In the genomic region with DNA sequence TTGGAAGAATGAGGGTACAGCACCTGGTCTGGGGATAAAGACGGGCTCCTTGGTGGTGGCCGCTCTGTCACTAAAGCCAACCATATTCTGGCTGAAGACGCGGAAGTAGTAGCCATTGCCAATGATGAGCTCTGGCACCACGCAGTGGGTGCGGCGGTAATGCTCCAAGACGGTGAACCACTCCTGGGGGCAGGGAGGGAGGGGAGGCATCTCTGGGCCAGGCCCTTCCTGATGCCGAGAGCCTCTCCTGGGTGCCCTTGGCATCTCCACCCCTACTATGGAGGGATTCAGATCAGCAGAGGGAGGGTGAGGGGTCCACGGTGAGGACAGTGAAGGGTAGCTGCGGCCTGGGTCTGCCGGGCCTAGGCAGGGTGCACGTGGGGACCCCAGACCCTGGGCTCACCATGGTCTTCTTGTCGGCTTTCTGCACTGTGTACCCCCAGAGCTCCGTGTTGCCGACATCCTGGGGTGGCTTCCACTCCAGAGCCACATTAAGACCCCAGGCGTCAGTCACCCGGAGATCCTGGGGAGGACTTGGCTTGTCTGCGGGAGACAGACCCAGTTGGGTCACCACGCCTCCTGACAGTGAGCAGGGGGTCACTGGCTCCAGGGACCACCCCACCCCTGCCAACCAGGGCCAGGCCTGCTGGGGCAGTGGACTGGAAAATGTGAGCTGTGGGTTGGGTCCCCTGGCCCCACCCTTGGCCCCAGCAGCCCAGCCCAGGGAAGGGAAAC, we compare ENCODE assay signal across 32 cellular contexts. TPM values are rescaled to one million over a fixed set of nuclear protein-coding genes. Genes with fewer than 3 reads are reported as not detected.
"Had no signal": no experiment of that assay in that cellular context is flagged by ENCODE, and none has a peak within 500 bp of the region (broad histone marks: within the 10 kb centered on the region; RNA-seq: fewer than 3 reads in every experiment).

No MANE protein-coding gene starts in this region.

- H3K4me1 ChIP-seq: adrenal gland, ascending aorta, right lobe of liver, thyroid gland, upper lobe of right lung had no signal

- H3K9me3 Mint-ChIP-seq: activated CD4-positive, alpha-beta memory T cell treated with anti-CD3 and anti-CD28 coated beads for 36 hours; activated CD4-positive, alpha-beta T cell treated with anti-CD3 and anti-CD28 coated beads, Interleukin-2, amount 10 ng/mL, durations not matched to agents 24 days and 14 days; activated naive CD4-positive, alpha-beta T cell treated with anti-CD3 and anti-CD28 coated beads for 36 hours; activated naive CD8-positive, alpha-beta T cell treated with anti-CD3 and anti-CD28 coated beads for 36 hours; activated T-helper 1 cell treated with anti-CD3 and anti-CD28 coated beads, Interleukin-12 subunit alpha, Interleukin-12 subunit beta, Interleukin-2, Interleukin-4 antibody, amounts not matched to agents 30 ng/mL and 10 ng/mL and 1 ng/mL, durations not matched to agents 14 hours and 24 hours and 36 hours; brain; endodermal cell; immature natural killer cell; mesothelial cell of epicardium; naive thymus-derived CD4-positive, alpha-beta T cell; stimulated activated naive CD8-positive, alpha-beta T cell treated with anti-CD3 and anti-CD28 coated beads, Interleukin-15, Interleukin-2, amounts not matched to agents 100 ng/mL and 50 ng/mL, for 24 hours had no signal

- ATAC-seq: esophagus mucosa, upper lobe of right lung had no signal

- H3K9me3 ChIP-seq: adrenal gland, ascending aorta, right lobe of liver, thyroid gland, upper lobe of right lung had no signal

- H3K4me1 Mint-ChIP-seq: activated CD4-positive, alpha-beta T cell treated with anti-CD3 and anti-CD28 coated beads, Interleukin-2, amount 10 ng/mL, durations not matched to agents 24 days and 14 days; activated naive CD8-positive, alpha-beta T cell treated with anti-CD3 and anti-CD28 coated beads for 36 hours; brain; endodermal cell; immature natural killer cell; mesothelial cell of epicardium; naive thymus-derived CD4-positive, alpha-beta T cell had no signal

- H3K27me3 ChIP-seq: adrenal gland, ascending aorta, right lobe of liver, thyroid gland, upper lobe of right lung had no signal

- H3K4me3 Mint-ChIP-seq: activated CD4-positive, alpha-beta memory T cell treated with anti-CD3 and anti-CD28 coated beads for 36 hours; activated CD4-positive, alpha-beta T cell treated with anti-CD3 and anti-CD28 coated beads, Interleukin-2, amount 10 ng/mL, durations not matched to agents 24 days and 14 days; activated naive CD4-positive, alpha-beta T cell treated with anti-CD3 and anti-CD28 coated beads for 36 hours; activated naive CD8-positive, alpha-beta T cell treated with anti-CD3 and anti-CD28 coated beads for 36 hours; activated T-helper 1 cell treated with anti-CD3 and anti-CD28 coated beads, Interleukin-12 subunit alpha, Interleukin-12 subunit beta, Interleukin-2, Interleukin-4 antibody, amounts not matched to agents 30 ng/mL and 10 ng/mL and 1 ng/mL, durations not matched to agents 14 hours and 24 hours and 36 hours; brain; endodermal cell; immature natural killer cell; mesothelial cell of epicardium; naive thymus-derived CD4-positive, alpha-beta T cell; stimulated activated naive CD8-positive, alpha-beta T cell treated with anti-CD3 and anti-CD28 coated beads, Interleukin-15, Interleukin-2, amounts not matched to agents 100 ng/mL and 50 ng/mL, for 24 hours had no signal

- H3K4me3 ChIP-seq: adrenal gland, ascending aorta, right lobe of liver, thyroid gland, upper lobe of right lung had no signal

- H3K27ac ChIP-seq: adrenal gland, ascending aorta, right lobe of liver, thyroid gland, upper lobe of right lung had no signal

- H3K27ac Mint-ChIP-seq: activated CD4-positive, alpha-beta memory T cell treated with anti-CD3 and anti-CD28 coated beads for 36 hours; activated CD4-positive, alpha-beta T cell treated with anti-CD3 and anti-CD28 coated beads, Interleukin-2, amount 10 ng/mL, durations not matched to agents 24 days and 14 days; activated naive CD4-positive, alpha-beta T cell treated with anti-CD3 and anti-CD28 coated beads for 36 hours; activated T-helper 1 cell treated with anti-CD3 and anti-CD28 coated beads, Interleukin-12 subunit alpha, Interleukin-12 subunit beta, Interleukin-2, Interleukin-4 antibody, amounts not matched to agents 30 ng/mL and 10 ng/mL and 1 ng/mL, durations not matched to agents 14 hours and 24 hours and 36 hours; endodermal cell; immature natural killer cell; mesothelial cell of epicardium; stimulated activated naive CD8-positive, alpha-beta T cell treated with anti-CD3 and anti-CD28 coated beads, Interleukin-15, Interleukin-2, amounts not matched to agents 100 ng/mL and 50 ng/mL, for 24 hours had no signal

- H3K36me3 ChIP-seq: adrenal gland had no signal

- H3K27me3 Mint-ChIP-seq: activated CD4-positive, alpha-beta memory T cell treated with anti-CD3 and anti-CD28 coated beads for 36 hours; activated CD4-positive, alpha-beta T cell treated with anti-CD3 and anti-CD28 coated beads, Interleukin-2, amount 10 ng/mL, durations not matched to agents 24 days and 14 days; activated naive CD8-positive, alpha-beta T cell treated with anti-CD3 and anti-CD28 coated beads for 36 hours; brain; naive thymus-derived CD4-positive, alpha-beta T cell; stimulated activated naive CD8-positive, alpha-beta T cell treated with anti-CD3 and anti-CD28 coated beads, Interleukin-15, Interleukin-2, amounts not matched to agents 100 ng/mL and 50 ng/mL, for 24 hours had no signal

- DNase-seq: activated CD4-positive, alpha-beta memory T cell treated with anti-CD3 and anti-CD28 coated beads for 36 hours; activated CD4-positive, alpha-beta T cell treated with anti-CD3 and anti-CD28 coated beads, Interleukin-2, amount 10 ng/mL, durations not matched to agents 24 days and 14 days; activated CD4-positive, CD25-positive, alpha-beta regulatory T cell treated with anti-CD3 and anti-CD28 coated beads, Interleukin-2, amount 50 U/mL, for 72 hours; activated CD8-positive, alpha-beta memory T cell treated with anti-CD3 and anti-CD28 coated beads, Interleukin-2, amount 50 U/mL, for 4 hours; activated effector memory CD4-positive, alpha-beta T cell treated with anti-CD3 and anti-CD28 coated beads, Interleukin-2, amount 50 U/mL, for 16 hours; activated naive CD4-positive, alpha-beta T cell treated with anti-CD3 and anti-CD28 coated beads for 36 hours; activated naive CD8-positive, alpha-beta T cell treated with anti-CD3 and anti-CD28 coated beads for 36 hours; activated T-cell treated with anti-CD3 and anti-CD28 coated beads, Interleukin-2, amount 50 U/mL, for 1 hour; adrenal gland; caudate nucleus; cortex of kidney; endodermal cell; foreskin fibroblast; head of caudate nucleus; hypothalamus; immature natural killer cell; kidney glomerular epithelial cell; naive thymus-derived CD4-positive, alpha-beta T cell; occipital lobe; stimulated activated CD4-positive, alpha-beta T cell treated with anti-CD3 and anti-CD28 coated beads, Interleukin-12 subunit alpha, Interleukin-12 subunit beta, amount 100 ng/mL, for 4 hours; stimulated activated CD4-positive, alpha-beta T cell treated with anti-CD3 and anti-CD28 coated beads, Interleukin-4, amount 100 ng/mL, for 1 hour; T-helper 2 cell; thyroid gland; upper lobe of right lung had no signal

RNA-seq across cellular contexts. Expression of a gene that starts 19.5 kb away (rescaled TPM):
- polyA plus RNA-seq: immature natural killer cell; naive thymus-derived CD4-positive, alpha-beta T cell; neural cell had no signal

RNA-seq across cellular contexts. Expression of a gene that starts 45.4 kb away (rescaled TPM):
- polyA plus RNA-seq: neural cell had no signal
